Comparison of ENCODE assay signal across 16 cellular contexts in the genomic region with DNA sequence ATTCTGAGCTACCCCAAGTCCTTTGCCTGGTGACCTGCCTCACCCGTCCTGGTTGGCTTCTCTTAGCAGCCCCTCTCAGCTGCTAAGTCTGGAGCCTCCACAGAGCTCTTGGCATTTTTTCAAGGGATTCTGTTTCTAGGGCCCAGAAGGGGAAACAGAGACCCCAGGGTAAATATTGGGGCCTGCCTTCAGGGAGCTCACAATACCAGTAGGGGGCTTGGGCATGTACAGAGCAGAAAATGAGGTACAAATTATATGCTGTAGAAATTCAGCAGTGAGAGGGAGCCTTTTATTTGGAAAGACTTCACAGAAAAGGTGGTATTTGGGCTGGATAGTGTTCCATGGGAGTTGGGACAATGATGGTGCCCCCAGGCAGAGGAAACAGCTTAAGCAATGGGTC. TPM values are rescaled to one million over a fixed set of nuclear protein-coding genes. Genes with fewer than 3 reads are reported as not detected.
A peak's percentile ranks its signal among the peaks of the same experiment; 100 is the strongest.
DNase-seq lines count a peak whose midpoint lies in the region; ATAC-seq and TF ChIP-seq lines count a peak whose summit lies in the region.
"Had no signal": no experiment of that assay in that cellular context is flagged by ENCODE, and none has a peak within 500 bp of the region (broad histone marks: within the 10 kb centered on the region; RNA-seq: fewer than 3 reads in every experiment).

No MANE protein-coding gene starts in this region.

- H3K27me3 Mint-ChIP-seq in brain (peaks cover 4% of the 10 kb centered on the region), naive B cell (no peaks in the 10 kb centered on the region)

- H3K4me3 Mint-ChIP-seq in brain = peak overlapping the region; percentile 34 to 93 (median 85)
- peak overlapping the region in 5 of 8 donors; percentile 11 to 87 (median 30) for H3K4me3 Mint-ChIP-seq in naive B cell

- H3K4me3 ChIP-seq in cardiac muscle cell = no peak overlapping the region
- H3K4me3 ChIP-seq: left ventricle myocardium inferior, ovary, tibial nerve had no signal

- intact Hi-C loops in cardiac septum (cut with DNase I) = no loop called here

- H3K36me3 ChIP-seq in cardiac muscle cell = peaks cover 3% of the 10 kb centered on the region
- H3K36me3 ChIP-seq: left ventricle myocardium inferior, ovary had no signal

- H3K9me3 ChIP-seq in cardiac muscle cell (ENCODE audit: low read depth) = no peaks in the 10 kb centered on the region
- H3K9me3 ChIP-seq: left ventricle myocardium inferior, ovary, tibial nerve had no signal

- TF ChIP-seq CTCF in cardiac muscle cell (IDR thresholded peaks at IDR 0.05; ENCODE audit: low read depth, low read length) (peak; percentile 15), brain (conservative IDR thresholded peaks at IDR 0.05) (no peak), RWPE1 (conservative IDR thresholded peaks at IDR 0.05; ENCODE audit: low read depth) (no peak)

- H3K27ac Mint-ChIP-seq in brain (peak overlapping the region in 3 of 5 experiments; percentile 12 to 92 (median 76)), naive B cell (peak overlapping the region in 4 of 6 donors; percentile 30 to 95 (median 80))

- peaks cover 70% of the 10 kb centered on the region for H3K4me1 Mint-ChIP-seq in brain
- H3K4me1 Mint-ChIP-seq in naive B cell = peaks cover 57 to 65% (median 63%) of the 10 kb centered on the region in 3 donors

- H3K9me3 Mint-ChIP-seq in brain (no peaks in the 10 kb centered on the region), naive B cell (no peaks in the 10 kb centered on the region)

- no peak for DNase-seq in cardiac muscle cell (ENCODE audit: low read depth in 1 of 2, low spot score in 1 of 2)
- no peak for DNase-seq in cardiac septum (ENCODE audit: low spot score)
- no peak for DNase-seq in naive B cell
- DNase-seq in DMS79 (lab: John Stamatoyannopoulos, UW) = no peak
- DNase-seq in RWPE1 (ENCODE audit: low spot score) = no peak
- DNase-seq: HCEC 1CT, hippocampal formation, left ventricle myocardium inferior, NCI-H1092, ovary had no signal

- H3K36me3 Mint-ChIP-seq in brain (peaks cover 26% of the 10 kb centered on the region), naive B cell (peaks cover 0 to 35% of the 10 kb centered on the region in 2 donors)

- H3K4me1 ChIP-seq in cardiac muscle cell (ENCODE audit: low read depth) = peaks cover 30% of the 10 kb centered on the region

- no peak for ATAC-seq in naive B cell (ENCODE audit: low read depth in 2 of 2)
- ATAC-seq in GM19452 (IDR thresholded peaks at IDR 0.05; ENCODE audit: unreplicated experiment) = no peak
- no peak for ATAC-seq in GM21576 (IDR thresholded peaks at IDR 0.05; ENCODE audit: unreplicated experiment)
- ATAC-seq: SK-N-SH treated with all-trans-retinoic acid at 6 μM for 48 hours had no signal

- CTCF ChIA-PET in RWPE1 (lab: Yijun Ruan, JAX) = interaction anchor here (0.5 to 0.6 kb wide), 2 partner anchors 30 to 60 kb away, joined by 3 read pairs; no protein-coding TSS in a partner anchor

- POLR2A ChIA-PET in RWPE1 (lab: Yijun Ruan, JAX; ENCODE audit: low non-redundant PET) = no interaction called here

- H3K27ac ChIP-seq in cardiac muscle cell (no peak overlapping the region), RWPE1 (no peak overlapping the region)
- H3K27ac ChIP-seq: epithelial cell of prostate, left ventricle myocardium inferior, ovary had no signal

- H3K27me3 ChIP-seq in cardiac muscle cell = no peaks in the 10 kb centered on the region
- H3K27me3 ChIP-seq: ovary, tibial nerve had no signal

RNA-seq across cellular contexts. Expression of a gene that starts 3.7 kb away (rescaled TPM):
- total RNA-seq in cardiac muscle cell (158 and 183 TPM in 2 replicates), cardiac septum (65.8 TPM)
- polyA plus RNA-seq in cardiac muscle cell (120 and 139 TPM in 2 replicates), brain (ENCODE audit: insufficient read depth, low read depth, low replicate concordance) (222 TPM), naive B cell (ENCODE audit: low read depth in 6 of 6) (10 to 100 TPM in 3 of 6 donors, 1 to 10 TPM in 3; 6.2 to 20.5 (median 9.7) TPM)

RNA-seq across cellular contexts. Expression of a gene that starts 10.1 kb away (rescaled TPM):
- total RNA-seq in cardiac muscle cell = not detected in 2 replicates
- 2.3 and 3.2 TPM in 2 replicates for polyA plus RNA-seq in cardiac muscle cell
- 17.5 TPM for total RNA-seq in cardiac septum
- 8.1 TPM for polyA plus RNA-seq in brain (ENCODE audit: insufficient read depth, low read depth, low replicate concordance)
- 1,000 to 10,000 TPM in 1 of 6 donors, 100 to 1,000 TPM in 5; 750 to 1,029 (median 856) TPM for polyA plus RNA-seq in naive B cell (ENCODE audit: low read depth in 6 of 6)

RNA-seq across cellular contexts. Expression of a gene that starts 25.3 kb away (rescaled TPM):
- total RNA-seq in cardiac muscle cell (10.3 and 19.4 TPM in 2 replicates), cardiac septum (0.27 TPM)
- polyA plus RNA-seq in cardiac muscle cell (12.4 and 18.6 TPM in 2 replicates), brain (ENCODE audit: insufficient read depth, low read depth, low replicate concordance) (4.2 TPM), naive B cell (ENCODE audit: low read depth in 6 of 6) (1 to 10 TPM in 5 of 6 donors, not detected in 1; 1.0 to 2.2 (median 1.6) TPM)

RNA-seq across cellular contexts. Expression of a gene that starts 45.0 kb away (rescaled TPM):
- total RNA-seq in cardiac muscle cell = 61.9 and 62.2 TPM in 2 replicates
- polyA plus RNA-seq in cardiac muscle cell = 64.4 and 78.3 TPM in 2 replicates
- total RNA-seq in cardiac septum = 38.0 TPM
- polyA plus RNA-seq in brain (ENCODE audit: insufficient read depth, low read depth, low replicate concordance) = 92.9 TPM
- polyA plus RNA-seq in naive B cell (ENCODE audit: low read depth in 6 of 6) = 10 to 100 TPM; 11.6 to 62.4 (median 41.0) TPM

RNA-seq across cellular contexts. Expression of a gene that starts 45.2 kb away (rescaled TPM):
- total RNA-seq in cardiac muscle cell (43.8 and 70.6 TPM in 2 replicates), cardiac septum (26.3 TPM)
- polyA plus RNA-seq in cardiac muscle cell (59.6 and 67.3 TPM in 2 replicates), brain (ENCODE audit: insufficient read depth, low read depth, low replicate concordance) (71.5 TPM), naive B cell (ENCODE audit: low read depth in 6 of 6) (10 to 100 TPM; 31.9 to 68.1 (median 57.5) TPM)

Comparison
In these comparisons a context has a peak if more than half of its experiments do, and no peak if none do; other contexts are left out.
1. RNA of a gene that starts 10.1 kb away (polyA plus RNA-seq): 750 to 1,029 TPM in naive B cell; 8.1 TPM in brain (single experiment) and 2.3 to 3.2 TPM in cardiac muscle cell; every median in the first group is over 10 times any median in the second.